In genomic region chr7:135938086-135938485, GRCh38 we compare ENCODE assay signal across 18 cellular contexts. TPM values are rescaled to one million over a fixed set of nuclear protein-coding genes. Genes with fewer than 3 reads are reported as not detected.
DNase-seq lines count a peak whose midpoint lies in the region; ATAC-seq and TF ChIP-seq lines count a peak whose summit lies in the region.
"Had no signal": no experiment of that assay in that cellular context is flagged by ENCODE, and none has a peak within 500 bp of the region (broad histone marks: within the 10 kb centered on the region; RNA-seq: fewer than 3 reads in every experiment).

No MANE protein-coding gene starts in this region.

- H4K20me1 ChIP-seq in MM.1S (ENCODE audit: insufficient read depth, low read length) = no peaks in the 10 kb centered on the region; the same call in 1 of the 2 replicates
- H4K20me1 ChIP-seq in hepatocyte (ENCODE audit: insufficient read depth, poor library complexity, severe bottlenecking) = peaks cover 4% of the 10 kb centered on the region

- H3K27ac ChIP-seq in CD4-positive, CD25-positive, alpha-beta regulatory T cell (ENCODE audit: insufficient read depth, low read length, poor library complexity, severe bottlenecking) = no peak overlapping the region
- H3K27ac ChIP-seq in MM.1S (ENCODE audit: low read length) (no peak overlapping the region), hepatocyte (no peak overlapping the region)
- H3K27ac ChIP-seq: RWPE1 had no signal

- no peaks in the 10 kb centered on the region for H3K27me3 Mint-ChIP-seq in CD4-positive, CD25-positive, alpha-beta regulatory T cell
- H3K27me3 Mint-ChIP-seq in Caco-2 (ENCODE audit: insufficient read depth, unreplicated experiment) = no peaks in the 10 kb centered on the region
- H3K27me3 Mint-ChIP-seq in activated T-helper 17 cell treated with anti-CD3 and anti-CD28 coated beads, Interleukin-2, amount 50 U/mL, for 72 hours = no peaks in the 10 kb centered on the region
- H3K27me3 Mint-ChIP-seq in natural killer cell (ENCODE audit: low read depth in 2 of 2) = no peaks in the 10 kb centered on the region

- H3K27ac Mint-ChIP-seq in CD4-positive, CD25-positive, alpha-beta regulatory T cell = peak overlapping the region in 2 of 3 donors; percentile 49 to 82
- H3K27ac Mint-ChIP-seq in Caco-2 (ENCODE audit: unreplicated experiment) (peak overlapping the region; percentile 26), natural killer cell (peak overlapping the region; percentile 63 to 73)
- peak overlapping the region; percentile 75 for H3K27ac Mint-ChIP-seq in activated T-helper 17 cell treated with anti-CD3 and anti-CD28 coated beads, Interleukin-2, amount 50 U/mL, for 72 hours

- peaks cover 7% of the 10 kb centered on the region for H3K36me3 Mint-ChIP-seq in CD4-positive, CD25-positive, alpha-beta regulatory T cell
- H3K36me3 Mint-ChIP-seq in Caco-2 (ENCODE audit: insufficient read depth, unreplicated experiment) = peaks cover under 1% of the 10 kb centered on the region
- H3K36me3 Mint-ChIP-seq in activated T-helper 17 cell treated with anti-CD3 and anti-CD28 coated beads, Interleukin-2, amount 50 U/mL, for 72 hours (ENCODE audit: low read depth) = peaks cover 28% of the 10 kb centered on the region
- no peaks in the 10 kb centered on the region for H3K36me3 Mint-ChIP-seq in natural killer cell

- no peak overlapping the region for H3K4me3 Mint-ChIP-seq in CD4-positive, CD25-positive, alpha-beta regulatory T cell
- no peak overlapping the region for H3K4me3 Mint-ChIP-seq in Caco-2 (ENCODE audit: unreplicated experiment)
- peak overlapping the region; percentile 53 for H3K4me3 Mint-ChIP-seq in activated T-helper 17 cell treated with anti-CD3 and anti-CD28 coated beads, Interleukin-2, amount 50 U/mL, for 72 hours
- peak overlapping the region; percentile 43 for H3K4me3 Mint-ChIP-seq in natural killer cell

- TF ChIP-seq CTCF in Caco-2 (IDR thresholded peaks at IDR 0.05; ENCODE audit: insufficient read depth in 1 of 2, low read depth in 1 of 2, low read length in 1 of 2, severe bottlenecking in 1 of 2, unreplicated experiment in 1 of 2) = no peak
- no peak for TF ChIP-seq CTCF in natural killer cell (IDR thresholded peaks at IDR 0.05)
- TF ChIP-seq CTCF in MM.1S (IDR thresholded peaks at IDR 0.05; ENCODE audit: low read length) = no peak
- no peak for TF ChIP-seq CTCF in hepatocyte (IDR thresholded peaks at IDR 0.05; ENCODE audit: poor library complexity)

- H3K9ac ChIP-seq in MM.1S (ENCODE audit: low read length) = no peak overlapping the region
- H3K9ac ChIP-seq: KMS-11 had no signal

- peaks cover 39% of the 10 kb centered on the region for H3K4me1 ChIP-seq in CD4-positive, CD25-positive, alpha-beta regulatory T cell (ENCODE audit: control insufficient read depth, insufficient read depth, low read length, poor library complexity, severe bottlenecking)
- peaks cover 50% of the 10 kb centered on the region for H3K4me1 ChIP-seq in Caco-2
- H3K4me1 ChIP-seq in MM.1S (ENCODE audit: low read length) = 0 out of 2 replicates have a peak, but pooled peaks cover under 1% of the 10 kb centered on the region
- H3K4me1 ChIP-seq in hepatocyte (ENCODE audit: insufficient read depth) = peaks cover 23% of the 10 kb centered on the region

- ATAC-seq in CD4-positive, CD25-positive, alpha-beta regulatory T cell (ENCODE audit: low read depth in 2 of 2) = no peak
- no peak for ATAC-seq in activated T-helper 17 cell treated with anti-CD3 and anti-CD28 coated beads, Interleukin-2, amount 50 U/mL, for 72 hours (replicated peaks)
- ATAC-seq in natural killer cell (no peak), HG02852 (IDR thresholded peaks at IDR 0.05; ENCODE audit: unreplicated experiment) (no peak)

- DNase-seq in CD4-positive, CD25-positive, alpha-beta regulatory T cell = no peak
- no peak for DNase-seq in Caco-2
- no peak for DNase-seq in natural killer cell
- no peak for DNase-seq in DMS153 treated with DMSO at 0.1 percent for 48 hours (lab: John Stamatoyannopoulos, UW; ENCODE audit: unreplicated experiment)
- DNase-seq in MM.1S = no peak
- no peak for DNase-seq in hepatocyte (ENCODE audit: low spot score)
- DNase-seq: C1 segment of cervical spinal cord, COR-L47, GDM1, GOT3, NCI-H1417 treated with DMSO at 0.1 percent for 48 hours, NCI-H1930, NCI-H226, NCI-H524 had no signal

- CTCF ChIA-PET in Caco-2 (lab: Charles Lee) = no interaction called here

- H3K4me2 ChIP-seq in MM.1S (ENCODE audit: low read depth, low read length) (no peak overlapping the region), hepatocyte (no peak overlapping the region)
- H3K4me2 ChIP-seq: KMS-11 had no signal

- H2AFZ ChIP-seq in MM.1S (ENCODE audit: low read length) (no peak overlapping the region), hepatocyte (no peak overlapping the region)

- H3K79me2 ChIP-seq in MM.1S (ENCODE audit: low read length) (peaks cover 76% of the 10 kb centered on the region), hepatocyte (peaks cover 83% of the 10 kb centered on the region)

- intact Hi-C loops in Caco-2 (cut with micrococcal nuclease; ENCODE audit: unreplicated experiment) = no loop called here
- intact Hi-C loops in natural killer cell (cut with micrococcal nuclease) = loop anchor here (5.0 kb wide), 1 partner anchor 34 kb away; no protein-coding TSS in a partner anchor

- peaks cover 65 to 91% (median 76%) of the 10 kb centered on the region in 4 donors for H3K4me1 Mint-ChIP-seq in CD4-positive, CD25-positive, alpha-beta regulatory T cell
- peaks cover 49% of the 10 kb centered on the region for H3K4me1 Mint-ChIP-seq in Caco-2 (ENCODE audit: low read depth, unreplicated experiment)
- H3K4me1 Mint-ChIP-seq in activated T-helper 17 cell treated with anti-CD3 and anti-CD28 coated beads, Interleukin-2, amount 50 U/mL, for 72 hours = peaks cover 65% of the 10 kb centered on the region
- peaks cover 75 to 87% of the 10 kb centered on the region in 2 donors for H3K4me1 Mint-ChIP-seq in natural killer cell

- no peaks in the 10 kb centered on the region for H3K9me3 ChIP-seq in CD4-positive, CD25-positive, alpha-beta regulatory T cell (ENCODE audit: control insufficient read depth in 2 of 2, low read length in 2 of 2)
- no peaks in the 10 kb centered on the region for H3K9me3 ChIP-seq in Caco-2
- no peaks in the 10 kb centered on the region for H3K9me3 ChIP-seq in MM.1S (replicated peaks; ENCODE audit: insufficient read depth, low read length)
- H3K9me3 ChIP-seq in hepatocyte (ENCODE audit: low read depth) = no peaks in the 10 kb centered on the region

- no TSS peak for BruUV-seq in Caco-2 (replicated peaks; lab: Mats Ljungman, UMichigan)

- H3F3A ChIP-seq in MM.1S (ENCODE audit: insufficient read depth, low read length) = no peaks in the 10 kb centered on the region

- H3K9me2 ChIP-seq in MM.1S (replicated peaks; ENCODE audit: insufficient read depth, low read length) = no peaks in the 10 kb centered on the region
- no peaks in the 10 kb centered on the region for H3K9me2 ChIP-seq in hepatocyte (replicated peaks; ENCODE audit: insufficient read depth)

- no peaks in the 10 kb centered on the region for H3K27me3 ChIP-seq in CD4-positive, CD25-positive, alpha-beta regulatory T cell (ENCODE audit: control insufficient read depth, insufficient read depth, low read length)
- no peaks in the 10 kb centered on the region for H3K27me3 ChIP-seq in Caco-2 (replicated peaks; ENCODE audit: control insufficient read depth, insufficient read depth, low read length)
- H3K27me3 ChIP-seq in MM.1S (replicated peaks; ENCODE audit: insufficient read depth, low read length) = no peaks in the 10 kb centered on the region
- H3K27me3 ChIP-seq in hepatocyte = no peaks in the 10 kb centered on the region

- no peak overlapping the region for H3K4me3 ChIP-seq in CD4-positive, CD25-positive, alpha-beta regulatory T cell (ENCODE audit: low read depth, low read length)
- H3K4me3 ChIP-seq in Caco-2 (ENCODE audit: low read depth, low read length) (no peak overlapping the region), MM.1S (ENCODE audit: low read length) (no peak overlapping the region), hepatocyte (no peak overlapping the region)

- H3K36me3 ChIP-seq in CD4-positive, CD25-positive, alpha-beta regulatory T cell (ENCODE audit: control insufficient read depth, insufficient read depth, low read length) = peaks cover 8% of the 10 kb centered on the region
- no peaks in the 10 kb centered on the region; the same call in 1 of the 2 replicates for H3K36me3 ChIP-seq in Caco-2 (ENCODE audit: control insufficient read depth, insufficient read depth, low read length)
- H3K36me3 ChIP-seq in MM.1S (replicated peaks; ENCODE audit: insufficient read depth, low read length) = no peaks in the 10 kb centered on the region
- no peaks in the 10 kb centered on the region for H3K36me3 ChIP-seq in hepatocyte (replicated peaks; ENCODE audit: insufficient read depth, low read depth)

- H3K9me3 Mint-ChIP-seq in CD4-positive, CD25-positive, alpha-beta regulatory T cell = no peaks in the 10 kb centered on the region
- H3K9me3 Mint-ChIP-seq in Caco-2 (ENCODE audit: unreplicated experiment) (no peaks in the 10 kb centered on the region), natural killer cell (no peaks in the 10 kb centered on the region)
- no peaks in the 10 kb centered on the region for H3K9me3 Mint-ChIP-seq in activated T-helper 17 cell treated with anti-CD3 and anti-CD28 coated beads, Interleukin-2, amount 50 U/mL, for 72 hours

- POLR2A ChIA-PET in Caco-2 (lab: Charles Lee) = no interaction called here

RNA-seq across cellular contexts. Expression of gene MTPN, which starts 39.1 kb away (rescaled TPM):
- total RNA-seq in CD4-positive, CD25-positive, alpha-beta regulatory T cell = 106 TPM
- 100 to 1,000 TPM in 2 of 4 donors, 10 to 100 TPM in 2; 75.3 to 121 (median 97.4) TPM for polyA plus RNA-seq in CD4-positive, CD25-positive, alpha-beta regulatory T cell
- total RNA-seq in Caco-2 (2022) (136 and 138 TPM in 2 replicates), natural killer cell (100 to 1,000 TPM; 161 to 170 (median 165) TPM), hepatocyte (108 and 131 TPM in 2 replicates)
- 100 to 1,000 TPM in 1 of 2 donors, 10 to 100 TPM in 1; 99.7 to 149 TPM for total RNA-seq in activated T-helper 17 cell treated with anti-CD3 and anti-CD28 coated beads, Interleukin-2, amount 50 U/mL, for 72 hours
- polyA plus RNA-seq in hepatocyte = 32.8 and 33.5 TPM in 2 replicates

Comparison
In these comparisons a context has a peak if more than half of its experiments do, and no peak if none do; other contexts are left out.
1. H3K4me3 Mint-ChIP-seq: peak in activated T-helper 17 cell treated with anti-CD3 and anti-CD28 coated beads, Interleukin-2, amount 50 U/mL, for 72 hours (single experiment) and natural killer cell (single experiment); none in CD4-positive, CD25-positive, alpha-beta regulatory T cell (0 of 4) and Caco-2 (single experiment).
2. Peak in every context shown above with its lines, with median percentiles within 50 percentile points of each other: H3K27ac Mint-ChIP-seq.